23 cellular contexts compared by ENCODE assay signal in genomic region chr5:67077296-67077695, GRCh38.
"Had no signal": no experiment of that assay in that cellular context is flagged by ENCODE, and none has a peak within 500 bp of the region (broad histone marks: within the 10 kb centered on the region; RNA-seq: fewer than 3 reads in every experiment).

No MANE protein-coding gene starts in this region.

- H3K27ac ChIP-seq: colonic mucosa, esophagus muscularis mucosa, foreskin keratinocyte, gastroesophageal sphincter, heart right ventricle, neutrophil, pancreas, right lobe of liver, thoracic aorta, transverse colon, upper lobe of right lung, uterus had no signal

- DNase-seq: colonic mucosa; effector memory CD4-positive, alpha-beta T cell; foreskin keratinocyte; heart right ventricle; hippocampal formation; immature natural killer cell; islet precursor cell; natural killer cell; pancreas; retina; right lobe of liver; small intestine; stimulated activated CD4-positive, alpha-beta T cell treated with anti-CD3 and anti-CD28 coated beads, Interleukin-15, amount 100 ng/mL, for 24 hours; stimulated activated CD4-positive, alpha-beta T cell treated with anti-CD3 and anti-CD28 coated beads, Interleukin-2, amount 100 ng/mL, for 48 hours; stimulated activated naive B cell treated with anti-CD40 and anti-IgM and Interleukin-4, amounts not matched to agents 10 μg/mL and 1 μg/mL and 100 μg/mL, for 72 hours; transverse colon; upper lobe of right lung; uterus had no signal

- H3K9me3 ChIP-seq: colonic mucosa, esophagus muscularis mucosa, gastroesophageal sphincter, heart right ventricle, neutrophil, pancreas, right lobe of liver, thoracic aorta, transverse colon, upper lobe of right lung, uterus had no signal

- H3K27me3 ChIP-seq: colonic mucosa, esophagus muscularis mucosa, foreskin keratinocyte, gastroesophageal sphincter, heart right ventricle, neutrophil, pancreas, right lobe of liver, transverse colon, upper lobe of right lung, uterus had no signal

- H3K4me3 ChIP-seq: colonic mucosa, esophagus muscularis mucosa, gastroesophageal sphincter, heart right ventricle, lung, pancreas, right lobe of liver, thoracic aorta, transverse colon, upper lobe of right lung, uterus had no signal

- ATAC-seq: foreskin keratinocyte; gastroesophageal sphincter; natural killer cell; pancreas; right lobe of liver; stimulated activated naive B cell treated with anti-CD40 and anti-IgM and Interleukin-4, amounts not matched to agents 10 μg/mL and 1 μg/mL and 100 μg/mL, for 72 hours; upper lobe of right lung had no signal

- H3K36me3 ChIP-seq: colonic mucosa, esophagus muscularis mucosa, gastroesophageal sphincter, neutrophil, pancreas, right lobe of liver, thoracic aorta, transverse colon, upper lobe of right lung, uterus had no signal

- H3K4me1 ChIP-seq: colonic mucosa, foreskin keratinocyte, upper lobe of right lung, uterus had no signal
